2 cellular contexts compared by ENCODE assay signal in genomic region chr19:45659096-45659729, GRCh38.
TF ChIP-seq lines count a peak whose summit lies in the region.

No MANE protein-coding gene starts in this region.

TF ChIP-seq in GM23338, 12 proteins besides CTCF, POLR2A, EP300 and RAD21:
- TF ChIP-seq EZH2 (IDR thresholded peaks at IDR 0.05; ENCODE audit: low read depth, unreplicated experiment) (no peak), STAT1 (IDR thresholded peaks at IDR 0.05; ENCODE audit: unreplicated experiment) (no peak), ZNF331 (CRISPR knock-in tag; IDR thresholded peaks at IDR 0.05; ENCODE audit: low read depth) (no peak), EZH2phosphoT487 (IDR thresholded peaks at IDR 0.05; ENCODE audit: unreplicated experiment) (no peak), ETS1 (IDR thresholded peaks at IDR 0.05) (no peak), ZNF462 (CRISPR knock-in tag; IDR thresholded peaks at IDR 0.05) (no peak)

TF ChIP-seq in K562, 482 proteins besides CTCF, POLR2A, EP300 and RAD21:
- TF ChIP-seq PHF8 (IDR thresholded peaks at IDR 0.05; ENCODE audit: borderline replicate concordance, low read length) = no peak
- no peak for TF ChIP-seq ZNF395 (CRISPR knock-in tag; IDR thresholded peaks at IDR 0.05)
- TF ChIP-seq ZNF3 (CRISPR knock-in tag; IDR thresholded peaks at IDR 0.05) = no peak
- TF ChIP-seq MCM3 (IDR thresholded peaks at IDR 0.05) = peak; percentile 8; the same call in 1 of the 2 replicates
- TF ChIP-seq ZBTB7A (IDR thresholded peaks at IDR 0.05; ENCODE audit: borderline replicate concordance, control insufficient read depth, low read depth, low read length) = peak; percentile 38; the same call in 1 of the 2 replicates
- no peak for TF ChIP-seq ZNF23 (CRISPR knock-in tag; IDR thresholded peaks at IDR 0.05)
